In the genomic region with DNA sequence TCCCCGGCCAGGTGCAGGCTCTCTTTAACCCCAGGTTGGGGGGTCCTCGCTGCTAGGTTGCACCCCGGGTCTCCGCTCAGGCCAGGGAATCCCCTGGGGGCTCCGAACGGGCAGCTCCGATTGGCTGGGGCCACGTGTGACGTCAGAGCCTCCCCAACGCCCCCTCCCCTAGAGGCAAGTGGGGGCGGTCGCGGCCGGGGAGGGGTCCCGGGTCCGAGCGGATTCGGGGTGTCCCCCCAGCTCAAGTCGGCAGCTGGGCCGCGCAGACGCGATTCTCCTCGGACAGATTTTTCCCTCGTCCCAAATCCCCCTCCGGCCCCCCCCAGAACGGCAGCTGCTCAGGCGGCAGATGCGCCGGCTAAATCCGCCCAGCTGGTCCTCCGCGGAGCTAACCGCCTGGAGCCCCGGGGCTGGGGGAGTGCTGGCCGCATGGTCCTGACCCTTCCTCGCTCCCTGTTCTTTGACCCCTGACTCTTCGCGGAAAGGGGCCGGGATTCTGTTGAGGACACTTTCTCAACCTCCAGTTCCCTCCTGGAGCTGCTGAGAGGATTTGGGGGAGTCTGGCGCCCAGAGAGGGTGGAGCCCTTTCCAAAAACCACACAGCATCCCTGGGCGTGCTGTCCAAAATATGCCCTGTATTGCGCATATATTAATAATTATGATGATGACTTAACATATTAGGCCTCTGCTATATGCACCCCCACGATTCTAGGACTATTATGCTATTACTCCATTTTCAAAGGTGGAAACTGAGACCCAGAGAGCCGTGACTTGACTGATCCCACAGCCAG, we compare ENCODE assay signal across 10 cellular contexts. TPM values are rescaled to one million over a fixed set of nuclear protein-coding genes. Genes with fewer than 3 reads are reported as not detected.
DNase-seq lines count a peak whose midpoint lies in the region; ATAC-seq and TF ChIP-seq lines count a peak whose summit lies in the region.
"Had no signal": no experiment of that assay in that cellular context is flagged by ENCODE, and none has a peak within 500 bp of the region (broad histone marks: within the 10 kb centered on the region; RNA-seq: fewer than 3 reads in every experiment).

No MANE protein-coding gene starts in this region.

- H3K9me3 ChIP-seq in DND-41 (ENCODE audit: insufficient read depth, low read length, severe bottlenecking) (no peaks in the 10 kb centered on the region), endocrine pancreas (ENCODE audit: control insufficient read depth, low read length) (no peaks in the 10 kb centered on the region)

- no peak for ATAC-seq in DND-41 (ENCODE audit: insufficient read depth, low read depth)
- ATAC-seq in stimulated activated memory B cell treated with anti-CD40 and anti-IgM and Interleukin-4, amounts not matched to agents 10 μg/mL and 1 μg/mL and 100 μg/mL, for 72 hours = no peak
- no peak for ATAC-seq in GM18517 (IDR thresholded peaks at IDR 0.05; ENCODE audit: unreplicated experiment)

- TF ChIP-seq CTCF in DND-41 (IDR thresholded peaks at IDR 0.05; ENCODE audit: borderline replicate concordance, extremely low read depth, low read length, poor library complexity, severe bottlenecking) = no peak
- no peak for TF ChIP-seq CTCF in progenitor cell of endocrine pancreas (IDR thresholded peaks at IDR 0.05; ENCODE audit: unreplicated experiment)

- peaks cover 10% of the 10 kb centered on the region for H3K4me1 ChIP-seq in DND-41 (ENCODE audit: insufficient read depth, low read length)
- H3K4me1 ChIP-seq in endocrine pancreas (ENCODE audit: control insufficient read depth, insufficient read depth, low read length) = no peaks in the 10 kb centered on the region

- no peak overlapping the region for H2AFZ ChIP-seq in DND-41 (ENCODE audit: low read depth, low read length)

- H3K9me3 Mint-ChIP-seq in progenitor cell of endocrine pancreas (ENCODE audit: low read depth) = no peaks in the 10 kb centered on the region
- no peaks in the 10 kb centered on the region for H3K9me3 Mint-ChIP-seq in stimulated activated memory B cell treated with anti-CD40 and anti-IgM and Interleukin-4, amounts not matched to agents 10 μg/mL and 1 μg/mL and 100 μg/mL, for 72 hours
- H3K9me3 Mint-ChIP-seq: T-helper 2 cell treated with Interferon-gamma antibody and Interleukin-4, amounts not matched to agents 5 μg/mL and 100 μg/mL, for 36 hours had no signal

- H3K9ac ChIP-seq in DND-41 (ENCODE audit: low read depth, low read length) (no peak overlapping the region), endocrine pancreas (ENCODE audit: control insufficient read depth, insufficient read depth, low read length) (peak overlapping the region; percentile 10)

- peaks cover 28% of the 10 kb centered on the region for H3K27me3 ChIP-seq in DND-41 (ENCODE audit: insufficient read depth, low read length, poor library complexity)
- H3K27me3 ChIP-seq in endocrine pancreas (ENCODE audit: control insufficient read depth, insufficient read depth, low read length) = peaks cover 3% of the 10 kb centered on the region

- H3K4me3 ChIP-seq in DND-41 (ENCODE audit: low read depth in 1 of 2, low read length in 2 of 2) (no peak overlapping the region), endocrine pancreas (ENCODE audit: control insufficient read depth, insufficient read depth, low read length) (no peak overlapping the region)

- H3K27ac Mint-ChIP-seq in progenitor cell of endocrine pancreas = no peak overlapping the region
- no peak overlapping the region for H3K27ac Mint-ChIP-seq in stimulated activated memory B cell treated with anti-CD40 and anti-IgM and Interleukin-4, amounts not matched to agents 10 μg/mL and 1 μg/mL and 100 μg/mL, for 72 hours
- H3K27ac Mint-ChIP-seq: T-helper 2 cell treated with Interferon-gamma antibody and Interleukin-4, amounts not matched to agents 5 μg/mL and 100 μg/mL, for 36 hours had no signal

- H3K4me1 Mint-ChIP-seq in progenitor cell of endocrine pancreas (ENCODE audit: low read depth) = peaks cover 3% of the 10 kb centered on the region
- peaks cover 11% of the 10 kb centered on the region for H3K4me1 Mint-ChIP-seq in stimulated activated memory B cell treated with anti-CD40 and anti-IgM and Interleukin-4, amounts not matched to agents 10 μg/mL and 1 μg/mL and 100 μg/mL, for 72 hours

- no peaks in the 10 kb centered on the region for H3K36me3 Mint-ChIP-seq in progenitor cell of endocrine pancreas (ENCODE audit: insufficient read depth)
- H3K36me3 Mint-ChIP-seq in stimulated activated memory B cell treated with anti-CD40 and anti-IgM and Interleukin-4, amounts not matched to agents 10 μg/mL and 1 μg/mL and 100 μg/mL, for 72 hours = no peaks in the 10 kb centered on the region

- no peak overlapping the region for H3K27ac ChIP-seq in DND-41 (ENCODE audit: low read length)

- peaks cover 4% of the 10 kb centered on the region; the same call in 1 of the 2 replicates for H4K20me1 ChIP-seq in DND-41 (ENCODE audit: insufficient read depth, low read length)

- no peaks in the 10 kb centered on the region for H3K79me2 ChIP-seq in DND-41 (ENCODE audit: insufficient read depth, low read length)

- peak overlapping the region; percentile 48 for H3K4me3 Mint-ChIP-seq in progenitor cell of endocrine pancreas (ENCODE audit: low read depth)
- H3K4me3 Mint-ChIP-seq in stimulated activated memory B cell treated with anti-CD40 and anti-IgM and Interleukin-4, amounts not matched to agents 10 μg/mL and 1 μg/mL and 100 μg/mL, for 72 hours = no peak overlapping the region
- H3K4me3 Mint-ChIP-seq: T-helper 2 cell treated with Interferon-gamma antibody and Interleukin-4, amounts not matched to agents 5 μg/mL and 100 μg/mL, for 36 hours had no signal

- H3K27me3 Mint-ChIP-seq in progenitor cell of endocrine pancreas = peaks cover 42% of the 10 kb centered on the region
- H3K27me3 Mint-ChIP-seq in stimulated activated memory B cell treated with anti-CD40 and anti-IgM and Interleukin-4, amounts not matched to agents 10 μg/mL and 1 μg/mL and 100 μg/mL, for 72 hours = peaks cover 84% of the 10 kb centered on the region

- peak overlapping the region; percentile 42; the same call in 1 of the 2 replicates for H3K4me2 ChIP-seq in DND-41 (ENCODE audit: insufficient read depth, low read length)

- DNase-seq in DND-41 = no peak
- DNase-seq in NCI-H2171 treated with DMSO at 0.1 percent for 48 hours (lab: John Stamatoyannopoulos, UW) = peak; percentile 63
- no peak for DNase-seq in progenitor cell of endocrine pancreas (ENCODE audit: low spot score, unreplicated experiment)
- no peak for DNase-seq in DMS153 (lab: John Stamatoyannopoulos, UW)
- DNase-seq in activated T-cell treated with anti-CD3 and anti-CD28 coated beads, Interleukin-2, amount 50 U/mL, for 1 hour = no peak

- no peaks in the 10 kb centered on the region for H3K36me3 ChIP-seq in DND-41 (ENCODE audit: insufficient read depth, low read length)
- no peaks in the 10 kb centered on the region for H3K36me3 ChIP-seq in endocrine pancreas (ENCODE audit: control insufficient read depth, insufficient read depth, low read length)

RNA-seq across cellular contexts. Expression of a gene that starts 25.4 kb away (rescaled TPM):
- total RNA-seq in progenitor cell of endocrine pancreas = 26.6 and 28.3 TPM in 2 replicates

RNA-seq across cellular contexts. Expression of a gene that starts 45.0 kb away (rescaled TPM):
- 0.34 and 0.51 TPM in 2 replicates for total RNA-seq in progenitor cell of endocrine pancreas

RNA-seq across cellular contexts. Expression of a gene that starts 49.8 kb away (rescaled TPM):
- 5.7 and 8.1 TPM in 2 replicates for total RNA-seq in progenitor cell of endocrine pancreas
- total RNA-seq: bronchial epithelial cell had no signal

RNA-seq across cellular contexts. Expression of a gene that starts 54.5 kb away (rescaled TPM):
- 7.3 and 8.5 TPM in 2 replicates for total RNA-seq in progenitor cell of endocrine pancreas
